Comparison of ENCODE assay signal across 8 cellular contexts in the genomic region with DNA sequence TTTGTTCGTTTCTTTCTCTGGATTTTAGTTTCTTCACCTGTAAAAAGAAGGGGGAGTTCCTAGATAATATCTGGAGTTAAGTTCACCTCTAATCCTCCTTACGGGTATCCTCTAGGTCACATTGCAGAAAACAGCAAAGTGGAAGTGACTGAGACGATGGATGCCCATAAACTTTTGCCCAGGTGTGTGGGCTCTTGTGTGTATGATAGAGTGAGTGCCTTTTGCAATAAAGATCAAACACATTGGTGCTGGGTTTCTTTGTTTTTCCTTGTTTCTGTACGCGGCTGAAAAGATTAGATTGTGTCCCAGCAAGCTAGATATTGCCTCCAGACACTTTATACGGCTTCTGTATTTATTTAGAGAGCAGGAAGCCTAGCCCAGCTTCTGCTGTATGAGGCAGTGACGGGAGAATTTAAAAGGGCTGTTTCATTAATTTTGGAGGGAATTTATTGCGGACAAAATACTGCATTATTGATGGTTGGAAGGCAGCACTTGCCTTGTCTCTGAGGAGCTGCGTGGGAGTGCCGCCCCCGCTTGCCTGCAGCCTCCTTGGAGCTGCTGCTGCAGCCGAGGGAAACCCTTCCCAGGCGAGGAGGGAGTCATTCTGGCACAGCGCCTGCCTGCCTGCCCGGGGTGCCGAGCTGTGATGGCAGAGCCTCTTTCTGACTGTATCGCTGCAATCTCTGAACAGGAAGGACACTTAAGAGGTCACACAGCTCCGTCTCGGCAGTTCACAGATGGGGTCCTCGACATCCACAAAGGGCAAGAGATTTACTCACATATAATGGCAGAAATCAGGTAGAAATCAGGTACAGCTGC. TPM values are rescaled to one million over a fixed set of nuclear protein-coding genes. Genes with fewer than 3 reads are reported as not detected.
DNase-seq lines count a peak whose midpoint lies in the region; ATAC-seq and TF ChIP-seq lines count a peak whose summit lies in the region.

No MANE protein-coding gene starts in this region.

- no peaks in the 10 kb centered on the region for H3K36me3 ChIP-seq in adipocyte (ENCODE audit: control insufficient read depth, insufficient read depth, low read length, severe bottlenecking)
- no peaks in the 10 kb centered on the region for H3K36me3 ChIP-seq in transverse colon
- no peaks in the 10 kb centered on the region for H3K36me3 ChIP-seq in CD4-positive, alpha-beta memory T cell (ENCODE audit: insufficient read depth, low read length)

- DNase-seq in NCI-H1436 (lab: John Stamatoyannopoulos, UW) (peak; percentile 44), NCI-H1436 treated with DMSO at 0.1 percent for 48 hours (lab: John Stamatoyannopoulos, UW) (no peak), adipocyte (ENCODE audit: low read depth) (peak; percentile 62), iPS-NIHi11 (ENCODE audit: low spot score) (peak; percentile 52), transverse colon (peak; percentile 8), SHP77 treated with DMSO at 0.1 percent for 48 hours (lab: John Stamatoyannopoulos, UW) (no peak)
- no peak for DNase-seq in CD4-positive, alpha-beta memory T cell

- no peak for TF ChIP-seq POLR2A in transverse colon (IDR thresholded peaks at IDR 0.05)

- no peak for ATAC-seq in HG02623 (IDR thresholded peaks at IDR 0.05; ENCODE audit: unreplicated experiment)

- no peak for TF ChIP-seq EP300 in transverse colon (IDR thresholded peaks at IDR 0.05; ENCODE audit: low read depth)

- H3K27ac Mint-ChIP-seq in CD4-positive, alpha-beta memory T cell: no peak overlapping the region

- intact Hi-C loops in transverse colon (cut with DNase I; ENCODE audit: low total_unique reads): no loop called here
- intact Hi-C loops in CD4-positive, alpha-beta memory T cell (cut with micrococcal nuclease): no loop called here

- H3K36me3 Mint-ChIP-seq in CD4-positive, alpha-beta memory T cell: no peaks in the 10 kb centered on the region

- no peaks in the 10 kb centered on the region for H3K27me3 Mint-ChIP-seq in CD4-positive, alpha-beta memory T cell

- in situ Hi-C loops in transverse colon (cut with MboI; ENCODE audit: low pct_ligation_motif_present in 1 of 4, low pct_unique_long_range_greater_than_20kb in 1 of 4, low sequenced_read_pairs in 3 of 4): no loop called here

- 24 to 34% methylated on average over 7 to 19 of the region's 20 CpGs for WGBS in transverse colon (ENCODE audit: low coverage in 1 of 2), 2 donors

- H3K9me3 ChIP-seq in adipocyte (ENCODE audit: control insufficient read depth, low read length): no peaks in the 10 kb centered on the region
- H3K9me3 ChIP-seq in transverse colon: no peaks in the 10 kb centered on the region
- no peaks in the 10 kb centered on the region for H3K9me3 ChIP-seq in CD4-positive, alpha-beta memory T cell (ENCODE audit: control insufficient read depth in 1 of 2, low read length in 2 of 2)

- CTCF ChIA-PET in CD4-positive, alpha-beta memory T cell (lab: Charles Lee; ENCODE audit: partially characterized antibody): no interaction called here

- H3K4me1 Mint-ChIP-seq in CD4-positive, alpha-beta memory T cell: no peaks in the 10 kb centered on the region

- H3K4me3 ChIP-seq in adipocyte (ENCODE audit: low read length) (peak overlapping the region; percentile 68), transverse colon (no peak overlapping the region)
- no peak overlapping the region for H3K4me3 ChIP-seq in CD4-positive, alpha-beta memory T cell (ENCODE audit: low read length in 2 of 2)

- no peaks in the 10 kb centered on the region for H3K27me3 ChIP-seq in adipocyte (replicated peaks; ENCODE audit: control insufficient read depth, insufficient read depth, low read length)
- no peaks in the 10 kb centered on the region for H3K27me3 ChIP-seq in transverse colon
- H3K27me3 ChIP-seq in CD4-positive, alpha-beta memory T cell (ENCODE audit: insufficient read depth, low read length): no peaks in the 10 kb centered on the region

- H3K4me3 Mint-ChIP-seq in CD4-positive, alpha-beta memory T cell: no peak overlapping the region

- no peak overlapping the region for H3K27ac ChIP-seq in transverse colon
- no peak overlapping the region for H3K27ac ChIP-seq in CD4-positive, alpha-beta memory T cell (ENCODE audit: low read depth, low read length)

- H3K4me1 ChIP-seq in adipocyte (ENCODE audit: control insufficient read depth, insufficient read depth, low read length): no peaks in the 10 kb centered on the region
- peaks cover 0 to 5% (median 0%) of the 10 kb centered on the region in 4 donors for H3K4me1 ChIP-seq in transverse colon
- H3K4me1 ChIP-seq in CD4-positive, alpha-beta memory T cell (ENCODE audit: insufficient read depth, low read length): no peaks in the 10 kb centered on the region

- POLR2A ChIA-PET in CD4-positive, alpha-beta memory T cell (lab: Charles Lee; ENCODE audit: partially characterized antibody): no interaction called here

- TF ChIP-seq CTCF in transverse colon (IDR thresholded peaks at IDR 0.05): no peak

- peaks cover 0 to 4% (median 0%) of the 10 kb centered on the region in 8 donors for H3K9me3 Mint-ChIP-seq in CD4-positive, alpha-beta memory T cell

- no peak overlapping the region for H3K9ac ChIP-seq in adipocyte (ENCODE audit: low read length)

RNA-seq across cellular contexts. Expression of a gene that starts 38.6 kb away (rescaled TPM):
- total RNA-seq in transverse colon: not detected
- total RNA-seq in CD4-positive, alpha-beta memory T cell: not detected
- not detected for polyA plus RNA-seq in CD4-positive, alpha-beta memory T cell

Comparison
In these comparisons a context has a peak if more than half of its experiments do, and no peak if none do; other contexts are left out.
1. DNase-seq: peak in NCI-H1436 (single experiment), adipocyte (single experiment), iPS-NIHi11 (single experiment) and transverse colon (single experiment); none in NCI-H1436 treated with DMSO at 0.1 percent for 48 hours (single experiment), CD4-positive, alpha-beta memory T cell (0 of 5) and SHP77 treated with DMSO at 0.1 percent for 48 hours (single experiment).